In the genomic region with DNA sequence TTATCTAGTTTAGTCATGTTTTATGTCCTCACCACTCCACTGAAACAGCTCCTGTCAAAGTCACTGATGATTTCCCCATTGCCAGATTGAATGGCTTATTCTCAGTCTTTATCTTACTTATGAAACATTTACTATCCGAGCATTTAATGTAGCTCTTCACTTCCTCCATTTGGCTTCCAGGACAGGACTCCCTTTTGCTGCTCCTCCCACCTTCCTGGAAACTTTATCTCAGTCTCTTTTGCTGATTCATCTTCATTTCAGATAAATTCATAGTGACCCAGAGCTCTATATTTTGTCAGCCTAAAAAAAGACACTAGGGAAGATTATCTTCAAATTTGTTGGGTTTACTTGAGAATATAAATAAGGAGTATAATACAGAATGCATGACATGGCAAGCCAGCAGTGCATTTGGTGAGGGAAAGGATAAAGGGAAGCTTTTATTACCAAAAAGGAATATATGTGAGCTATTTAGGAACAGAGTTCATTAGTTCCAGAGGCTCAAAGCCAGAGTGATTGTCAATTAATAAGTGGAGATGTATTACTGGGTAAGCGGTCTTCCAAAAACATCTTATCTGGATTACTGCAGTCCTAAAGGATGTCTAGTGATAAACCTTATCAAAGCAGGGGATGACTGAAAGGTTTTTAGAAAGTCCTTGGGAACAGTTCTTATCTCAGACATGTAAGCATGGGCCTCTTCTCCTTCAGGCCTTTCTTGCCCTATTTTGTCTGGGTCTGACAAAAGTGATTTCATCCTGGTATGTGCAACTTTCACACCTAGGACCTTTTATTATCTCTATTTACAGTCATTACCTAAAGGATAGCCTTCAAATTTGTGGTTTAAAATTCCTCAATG, we compare ENCODE assay signal across 1 cellular context.
TF ChIP-seq lines count a peak whose summit lies in the region.

No MANE protein-coding gene starts in this region.

TF ChIP-seq in K562, 482 proteins besides CTCF, POLR2A, EP300 and RAD21 (continued from another document and continues in another):
- TF ChIP-seq, protein P1, sequence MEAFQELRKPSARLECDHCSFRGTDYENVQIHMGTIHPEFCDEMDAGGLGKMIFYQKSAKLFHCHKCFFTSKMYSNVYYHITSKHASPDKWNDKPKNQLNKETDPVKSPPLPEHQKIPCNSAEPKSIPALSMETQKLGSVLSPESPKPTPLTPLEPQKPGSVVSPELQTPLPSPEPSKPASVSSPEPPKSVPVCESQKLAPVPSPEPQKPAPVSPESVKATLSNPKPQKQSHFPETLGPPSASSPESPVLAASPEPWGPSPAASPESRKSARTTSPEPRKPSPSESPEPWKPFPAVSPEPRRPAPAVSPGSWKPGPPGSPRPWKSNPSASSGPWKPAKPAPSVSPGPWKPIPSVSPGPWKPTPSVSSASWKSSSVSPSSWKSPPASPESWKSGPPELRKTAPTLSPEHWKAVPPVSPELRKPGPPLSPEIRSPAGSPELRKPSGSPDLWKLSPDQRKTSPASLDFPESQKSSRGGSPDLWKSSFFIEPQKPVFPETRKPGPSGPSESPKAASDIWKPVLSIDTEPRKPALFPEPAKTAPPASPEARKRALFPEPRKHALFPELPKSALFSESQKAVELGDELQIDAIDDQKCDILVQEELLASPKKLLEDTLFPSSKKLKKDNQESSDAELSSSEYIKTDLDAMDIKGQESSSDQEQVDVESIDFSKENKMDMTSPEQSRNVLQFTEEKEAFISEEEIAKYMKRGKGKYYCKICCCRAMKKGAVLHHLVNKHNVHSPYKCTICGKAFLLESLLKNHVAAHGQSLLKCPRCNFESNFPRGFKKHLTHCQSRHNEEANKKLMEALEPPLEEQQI (IDR thresholded peaks at IDR 0.05), result no peak
- no peak for TF ChIP-seq CREM (IDR thresholded peaks at IDR 0.05; ENCODE audit: low read depth)
- TF ChIP-seq HNRNPK (IDR thresholded peaks at IDR 0.05; ENCODE audit: low read depth, low read length, poor library complexity, severe bottlenecking), result no peak
- no peak for TF ChIP-seq ZSCAN29 (IDR thresholded peaks at IDR 0.05)
- no peak for TF ChIP-seq SIRT6 (IDR thresholded peaks at IDR 0.05; ENCODE audit: low read depth, low read length)
- no peak for TF ChIP-seq ZNF133 (CRISPR knock-in tag; IDR thresholded peaks at IDR 0.05)
- TF ChIP-seq DACH1 (IDR thresholded peaks at IDR 0.05; ENCODE audit: partially characterized antibody), result peak; percentile 31
- TF ChIP-seq, protein P2, sequence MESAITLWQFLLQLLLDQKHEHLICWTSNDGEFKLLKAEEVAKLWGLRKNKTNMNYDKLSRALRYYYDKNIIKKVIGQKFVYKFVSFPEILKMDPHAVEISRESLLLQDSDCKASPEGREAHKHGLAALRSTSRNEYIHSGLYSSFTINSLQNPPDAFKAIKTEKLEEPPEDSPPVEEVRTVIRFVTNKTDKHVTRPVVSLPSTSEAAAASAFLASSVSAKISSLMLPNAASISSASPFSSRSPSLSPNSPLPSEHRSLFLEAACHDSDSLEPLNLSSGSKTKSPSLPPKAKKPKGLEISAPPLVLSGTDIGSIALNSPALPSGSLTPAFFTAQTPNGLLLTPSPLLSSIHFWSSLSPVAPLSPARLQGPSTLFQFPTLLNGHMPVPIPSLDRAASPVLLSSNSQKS (CRISPR knock-in tag; IDR thresholded peaks at IDR 0.05), result no peak
- TF ChIP-seq ZNF134 (CRISPR knock-in tag; conservative IDR thresholded peaks at IDR 0.05), result no peak
- no peak for TF ChIP-seq ZFP36 (IDR thresholded peaks at IDR 0.05; ENCODE audit: low read depth, low read length, partially characterized antibody)
- TF ChIP-seq NELFE (IDR thresholded peaks at IDR 0.05; ENCODE audit: insufficient read depth, insufficient read length), result no peak
- no peak for TF ChIP-seq HDAC6 (IDR thresholded peaks at IDR 0.05; ENCODE audit: low read depth, low read length)
- no peak for TF ChIP-seq BRD9 (IDR thresholded peaks at IDR 0.05; ENCODE audit: low read depth, partially characterized antibody)
- no peak for TF ChIP-seq NCOA4 (IDR thresholded peaks at IDR 0.05; ENCODE audit: partially characterized antibody)
- no peak for TF ChIP-seq ZNF408 (CRISPR knock-in tag; IDR thresholded peaks at IDR 0.05; ENCODE audit: low read depth)
- no peak for TF ChIP-seq SIN3A (IDR thresholded peaks at IDR 0.05; ENCODE audit: borderline replicate concordance in 2 of 2, control insufficient read depth in 1 of 2, low read depth in 2 of 2, low read length in 2 of 2)
- TF ChIP-seq, protein P3, sequence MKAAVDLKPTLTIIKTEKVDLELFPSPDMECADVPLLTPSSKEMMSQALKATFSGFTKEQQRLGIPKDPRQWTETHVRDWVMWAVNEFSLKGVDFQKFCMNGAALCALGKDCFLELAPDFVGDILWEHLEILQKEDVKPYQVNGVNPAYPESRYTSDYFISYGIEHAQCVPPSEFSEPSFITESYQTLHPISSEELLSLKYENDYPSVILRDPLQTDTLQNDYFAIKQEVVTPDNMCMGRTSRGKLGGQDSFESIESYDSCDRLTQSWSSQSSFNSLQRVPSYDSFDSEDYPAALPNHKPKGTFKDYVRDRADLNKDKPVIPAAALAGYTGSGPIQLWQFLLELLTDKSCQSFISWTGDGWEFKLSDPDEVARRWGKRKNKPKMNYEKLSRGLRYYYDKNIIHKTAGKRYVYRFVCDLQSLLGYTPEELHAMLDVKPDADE (conservative IDR thresholded peaks at IDR 0.05; ENCODE audit: control insufficient read depth, low read depth, low read length), result no peak
- TF ChIP-seq ZNF830 (CRISPR knock-in tag; IDR thresholded peaks at IDR 0.05), result no peak
- TF ChIP-seq ZNF175 (CRISPR knock-in tag; IDR thresholded peaks at IDR 0.05; ENCODE audit: low read depth), result peak; percentile 56; the same call in 1 of the 2 replicates
- no peak for TF ChIP-seq POLR3G (IDR thresholded peaks at IDR 0.05; ENCODE audit: extremely low read depth, insufficient read length, insufficient replicate concordance)
- TF ChIP-seq, protein P4, sequence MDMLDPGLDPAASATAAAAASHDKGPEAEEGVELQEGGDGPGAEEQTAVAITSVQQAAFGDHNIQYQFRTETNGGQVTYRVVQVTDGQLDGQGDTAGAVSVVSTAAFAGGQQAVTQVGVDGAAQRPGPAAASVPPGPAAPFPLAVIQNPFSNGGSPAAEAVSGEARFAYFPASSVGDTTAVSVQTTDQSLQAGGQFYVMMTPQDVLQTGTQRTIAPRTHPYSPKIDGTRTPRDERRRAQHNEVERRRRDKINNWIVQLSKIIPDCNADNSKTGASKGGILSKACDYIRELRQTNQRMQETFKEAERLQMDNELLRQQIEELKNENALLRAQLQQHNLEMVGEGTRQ (CRISPR knock-in tag; IDR thresholded peaks at IDR 0.05), result no peak
- TF ChIP-seq, protein P5, sequence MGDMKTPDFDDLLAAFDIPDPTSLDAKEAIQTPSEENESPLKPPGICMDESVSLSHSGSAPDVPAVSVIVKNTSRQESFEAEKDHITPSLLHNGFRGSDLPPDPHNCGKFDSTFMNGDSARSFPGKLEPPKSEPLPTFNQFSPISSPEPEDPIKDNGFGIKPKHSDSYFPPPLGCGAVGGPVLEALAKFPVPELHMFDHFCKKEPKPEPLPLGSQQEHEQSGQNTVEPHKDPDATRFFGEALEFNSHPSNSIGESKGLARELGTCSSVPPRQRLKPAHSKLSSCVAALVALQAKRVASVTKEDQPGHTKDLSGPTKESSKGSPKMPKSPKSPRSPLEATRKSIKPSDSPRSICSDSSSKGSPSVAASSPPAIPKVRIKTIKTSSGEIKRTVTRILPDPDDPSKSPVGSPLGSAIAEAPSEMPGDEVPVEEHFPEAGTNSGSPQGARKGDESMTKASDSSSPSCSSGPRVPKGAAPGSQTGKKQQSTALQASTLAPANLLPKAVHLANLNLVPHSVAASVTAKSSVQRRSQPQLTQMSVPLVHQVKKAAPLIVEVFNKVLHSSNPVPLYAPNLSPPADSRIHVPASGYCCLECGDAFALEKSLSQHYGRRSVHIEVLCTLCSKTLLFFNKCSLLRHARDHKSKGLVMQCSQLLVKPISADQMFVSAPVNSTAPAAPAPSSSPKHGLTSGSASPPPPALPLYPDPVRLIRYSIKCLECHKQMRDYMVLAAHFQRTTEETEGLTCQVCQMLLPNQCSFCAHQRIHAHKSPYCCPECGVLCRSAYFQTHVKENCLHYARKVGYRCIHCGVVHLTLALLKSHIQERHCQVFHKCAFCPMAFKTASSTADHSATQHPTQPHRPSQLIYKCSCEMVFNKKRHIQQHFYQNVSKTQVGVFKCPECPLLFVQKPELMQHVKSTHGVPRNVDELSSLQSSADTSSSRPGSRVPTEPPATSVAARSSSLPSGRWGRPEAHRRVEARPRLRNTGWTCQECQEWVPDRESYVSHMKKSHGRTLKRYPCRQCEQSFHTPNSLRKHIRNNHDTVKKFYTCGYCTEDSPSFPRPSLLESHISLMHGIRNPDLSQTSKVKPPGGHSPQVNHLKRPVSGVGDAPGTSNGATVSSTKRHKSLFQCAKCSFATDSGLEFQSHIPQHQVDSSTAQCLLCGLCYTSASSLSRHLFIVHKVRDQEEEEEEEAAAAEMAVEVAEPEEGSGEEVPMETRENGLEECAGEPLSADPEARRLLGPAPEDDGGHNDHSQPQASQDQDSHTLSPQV (IDR thresholded peaks at IDR 0.05), result no peak; the same call in 1 of the 2 replicates
- no peak for TF ChIP-seq KAT2B (IDR thresholded peaks at IDR 0.05; ENCODE audit: low read depth, low read length)
- TF ChIP-seq, protein P6, sequence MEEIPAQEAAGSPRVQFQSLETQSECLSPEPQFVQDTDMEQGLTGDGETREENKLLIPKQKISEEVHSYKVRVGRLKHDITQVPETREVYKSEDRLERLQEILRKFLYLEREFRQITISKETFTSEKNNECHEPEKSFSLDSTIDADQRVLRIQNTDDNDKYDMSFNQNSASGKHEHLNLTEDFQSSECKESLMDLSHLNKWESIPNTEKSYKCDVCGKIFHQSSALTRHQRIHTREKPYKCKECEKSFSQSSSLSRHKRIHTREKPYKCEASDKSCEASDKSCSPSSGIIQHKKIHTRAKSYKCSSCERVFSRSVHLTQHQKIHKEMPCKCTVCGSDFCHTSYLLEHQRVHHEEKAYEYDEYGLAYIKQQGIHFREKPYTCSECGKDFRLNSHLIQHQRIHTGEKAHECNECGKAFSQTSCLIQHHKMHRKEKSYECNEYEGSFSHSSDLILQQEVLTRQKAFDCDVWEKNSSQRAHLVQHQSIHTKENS (CRISPR knock-in tag; IDR thresholded peaks at IDR 0.05), result no peak
- TF ChIP-seq NCOR1 (IDR thresholded peaks at IDR 0.05), result peak; percentile 73
- TF ChIP-seq POLR3A (IDR thresholded peaks at IDR 0.05; ENCODE audit: borderline replicate concordance, extremely low read depth, insufficient read depth, insufficient read length), result no peak
- TF ChIP-seq HNRNPUL1 (IDR thresholded peaks at IDR 0.05; ENCODE audit: low read length), result no peak
- TF ChIP-seq ZNF212 (CRISPR knock-in tag; IDR thresholded peaks at IDR 0.05), result no peak
- TF ChIP-seq, protein P7, sequence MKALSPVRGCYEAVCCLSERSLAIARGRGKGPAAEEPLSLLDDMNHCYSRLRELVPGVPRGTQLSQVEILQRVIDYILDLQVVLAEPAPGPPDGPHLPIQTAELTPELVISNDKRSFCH (CRISPR knock-in tag; IDR thresholded peaks at IDR 0.05), result no peak
- TF ChIP-seq, protein P7 (tag; IDR thresholded peaks at IDR 0.05), result no peak
- TF ChIP-seq, protein P8, sequence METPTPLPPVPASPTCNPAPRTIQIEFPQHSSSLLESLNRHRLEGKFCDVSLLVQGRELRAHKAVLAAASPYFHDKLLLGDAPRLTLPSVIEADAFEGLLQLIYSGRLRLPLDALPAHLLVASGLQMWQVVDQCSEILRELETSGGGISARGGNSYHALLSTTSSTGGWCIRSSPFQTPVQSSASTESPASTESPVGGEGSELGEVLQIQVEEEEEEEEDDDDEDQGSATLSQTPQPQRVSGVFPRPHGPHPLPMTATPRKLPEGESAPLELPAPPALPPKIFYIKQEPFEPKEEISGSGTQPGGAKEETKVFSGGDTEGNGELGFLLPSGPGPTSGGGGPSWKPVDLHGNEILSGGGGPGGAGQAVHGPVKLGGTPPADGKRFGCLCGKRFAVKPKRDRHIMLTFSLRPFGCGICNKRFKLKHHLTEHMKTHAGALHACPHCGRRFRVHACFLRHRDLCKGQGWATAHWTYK (CRISPR knock-in tag; IDR thresholded peaks at IDR 0.05), result no peak; the same call in 1 of the 2 replicates
- no peak for TF ChIP-seq ELF4 (CRISPR knock-in tag; IDR thresholded peaks at IDR 0.05)
- no peak for TF ChIP-seq BCOR (IDR thresholded peaks at IDR 0.05)
- 0 out of 2 replicates have a peak, but pooled peaks have one; percentile 11 for TF ChIP-seq MYC (IDR thresholded peaks at IDR 0.05; ENCODE audit: low read depth, low read length)
- no peak for TF ChIP-seq MYC (CRISPR knock-in tag; IDR thresholded peaks at IDR 0.05; ENCODE audit: borderline replicate concordance, low read depth)
- TF ChIP-seq PHF8 (IDR thresholded peaks at IDR 0.05; ENCODE audit: borderline replicate concordance, low read length), result no peak
- no peak for TF ChIP-seq ZNF75A (CRISPR knock-in tag; IDR thresholded peaks at IDR 0.05)
- TF ChIP-seq, protein P9, sequence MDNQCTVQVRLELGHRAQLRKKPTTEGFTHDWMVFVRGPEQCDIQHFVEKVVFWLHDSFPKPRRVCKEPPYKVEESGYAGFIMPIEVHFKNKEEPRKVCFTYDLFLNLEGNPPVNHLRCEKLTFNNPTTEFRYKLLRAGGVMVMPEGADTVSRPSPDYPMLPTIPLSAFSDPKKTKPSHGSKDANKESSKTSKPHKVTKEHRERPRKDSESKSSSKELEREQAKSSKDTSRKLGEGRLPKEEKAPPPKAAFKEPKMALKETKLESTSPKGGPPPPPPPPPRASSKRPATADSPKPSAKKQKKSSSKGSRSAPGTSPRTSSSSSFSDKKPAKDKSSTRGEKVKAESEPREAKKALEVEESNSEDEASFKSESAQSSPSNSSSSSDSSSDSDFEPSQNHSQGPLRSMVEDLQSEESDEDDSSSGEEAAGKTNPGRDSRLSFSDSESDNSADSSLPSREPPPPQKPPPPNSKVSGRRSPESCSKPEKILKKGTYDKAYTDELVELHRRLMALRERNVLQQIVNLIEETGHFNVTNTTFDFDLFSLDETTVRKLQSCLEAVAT (IDR thresholded peaks at IDR 0.05), result no peak
- no peak for TF ChIP-seq GTF2E2 (tag; IDR thresholded peaks at IDR 0.05)
- TF ChIP-seq SMAD3 (CRISPR knock-in tag; conservative IDR thresholded peaks at IDR 0.05), result no peak
- no peak for TF ChIP-seq RFX7 (CRISPR knock-in tag; IDR thresholded peaks at IDR 0.05)
- no peak for TF ChIP-seq ZNF77 (CRISPR knock-in tag; IDR thresholded peaks at IDR 0.05)
- no peak for TF ChIP-seq MIER1 (IDR thresholded peaks at IDR 0.05; ENCODE audit: low read depth)
- no peak for TF ChIP-seq STAT5B (CRISPR knock-in tag; IDR thresholded peaks at IDR 0.05)
- TF ChIP-seq, protein P10, sequence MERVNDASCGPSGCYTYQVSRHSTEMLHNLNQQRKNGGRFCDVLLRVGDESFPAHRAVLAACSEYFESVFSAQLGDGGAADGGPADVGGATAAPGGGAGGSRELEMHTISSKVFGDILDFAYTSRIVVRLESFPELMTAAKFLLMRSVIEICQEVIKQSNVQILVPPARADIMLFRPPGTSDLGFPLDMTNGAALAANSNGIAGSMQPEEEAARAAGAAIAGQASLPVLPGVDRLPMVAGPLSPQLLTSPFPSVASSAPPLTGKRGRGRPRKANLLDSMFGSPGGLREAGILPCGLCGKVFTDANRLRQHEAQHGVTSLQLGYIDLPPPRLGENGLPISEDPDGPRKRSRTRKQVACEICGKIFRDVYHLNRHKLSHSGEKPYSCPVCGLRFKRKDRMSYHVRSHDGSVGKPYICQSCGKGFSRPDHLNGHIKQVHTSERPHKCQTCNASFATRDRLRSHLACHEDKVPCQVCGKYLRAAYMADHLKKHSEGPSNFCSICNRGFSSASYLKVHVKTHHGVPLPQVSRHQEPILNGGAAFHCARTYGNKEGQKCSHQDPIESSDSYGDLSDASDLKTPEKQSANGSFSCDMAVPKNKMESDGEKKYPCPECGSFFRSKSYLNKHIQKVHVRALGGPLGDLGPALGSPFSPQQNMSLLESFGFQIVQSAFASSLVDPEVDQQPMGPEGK (CRISPR knock-in tag; IDR thresholded peaks at IDR 0.05; ENCODE audit: borderline replicate concordance), result no peak
